In genomic region chr10:128766915-128767314, GRCh38 we compare ENCODE assay signal across 35 cellular contexts.
"Had no signal": no experiment of that assay in that cellular context is flagged by ENCODE, and none has a peak within 500 bp of the region (broad histone marks: within the 10 kb centered on the region; RNA-seq: fewer than 3 reads in every experiment).

No MANE protein-coding gene starts in this region.

- H3K36me3 ChIP-seq: MG63 had no signal

- H3K27me3 ChIP-seq: MG63 had no signal

- DNase-seq: Karpas-422, Kasumi-1, KG1, MG63, MM.1S, MV-4-11, NCI-H1048, NCI-H1092, NCI-H1092 treated with DMSO at 0.1 percent for 48 hours, NCI-H1105, NCI-H1105 treated with DMSO at 0.1 percent for 48 hours, NCI-H1417, NCI-H1417 treated with DMSO at 0.1 percent for 48 hours, NCI-H1436, NCI-H1436 treated with DMSO at 0.1 percent for 48 hours, NCI-H146, NCI-H1694, NCI-H1694 treated with DMSO at 0.1 percent for 48 hours, NCI-H187, NCI-H187 treated with DMSO at 0.1 percent for 48 hours, NCI-H1930, NCI-H2029, NCI-H2029 treated with DMSO at 0.1 percent for 48 hours, NCI-H2081, NCI-H2081 treated with DMSO at 0.1 percent for 48 hours, NCI-H2107, NCI-H2171, NCI-H2171 treated with DMSO at 0.1 percent for 48 hours, NCI-H2227 treated with DMSO at 0.1 percent for 48 hours, NCI-H226, NCI-H345, NCI-H446, NCI-H446 treated with DMSO at 0.1 percent for 48 hours, NCI-H510A had no signal

- H3K9me3 ChIP-seq: MG63 had no signal

- H3K27ac ChIP-seq: KMS-11 had no signal

- H3K4me3 ChIP-seq: MG63 had no signal

- H3K9ac ChIP-seq: KMS-11 had no signal

- H3K4me2 ChIP-seq: KMS-11 had no signal
